Comparison of ENCODE assay signal across 8 cellular contexts in the genomic region with DNA sequence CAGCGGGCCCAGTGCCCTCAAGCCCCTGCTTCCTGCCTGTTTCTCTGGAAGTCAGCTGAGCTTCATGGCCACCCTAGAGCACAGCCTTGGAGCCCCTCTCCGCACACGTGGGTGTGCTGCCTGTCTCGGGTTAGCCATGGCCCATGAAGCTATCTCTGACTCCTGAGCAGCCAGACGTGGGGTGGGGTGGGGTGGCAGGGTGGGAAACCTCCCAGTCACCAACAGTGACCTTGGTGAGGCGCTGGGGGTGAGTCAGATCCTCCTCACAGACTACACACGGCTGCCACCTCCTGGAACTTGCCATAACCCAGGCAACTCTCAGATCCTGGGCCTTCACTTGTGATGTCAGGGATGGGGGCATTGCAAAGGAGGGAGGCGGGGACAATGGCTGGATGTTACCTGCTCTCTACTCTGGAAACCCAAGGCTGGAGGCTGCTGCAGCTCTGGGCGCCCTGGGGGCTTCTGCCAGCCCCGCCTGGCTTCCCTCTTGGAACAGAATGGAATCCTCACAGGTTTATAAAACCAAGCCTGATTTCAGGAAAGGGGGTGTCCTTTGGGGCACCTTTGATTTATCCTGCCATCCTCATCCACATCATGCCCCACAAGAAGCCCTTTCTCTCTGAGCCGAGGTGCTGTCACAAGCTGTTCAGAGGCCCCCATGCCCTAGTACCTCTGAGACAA.
DNase-seq lines count a peak whose midpoint lies in the region; ATAC-seq and TF ChIP-seq lines count a peak whose summit lies in the region.

No MANE protein-coding gene starts in this region.

- ATAC-seq in activated naive CD8-positive, alpha-beta T cell treated with anti-CD3 and anti-CD28 coated beads, Interleukin-2, amount 10 ng/mL, durations not matched to agents 7 days and 5 days (ENCODE audit: low read depth) = peak; percentile 39

- H3K4me2 ChIP-seq in Karpas-422 (ENCODE audit: low read depth, low read length, poor library complexity, severe bottlenecking) = no peak overlapping the region

- H3K4me1 ChIP-seq in Karpas-422 (ENCODE audit: low read length) = no peaks in the 10 kb centered on the region

- peaks cover 3% of the 10 kb centered on the region for H3K27me3 Mint-ChIP-seq in activated naive CD8-positive, alpha-beta T cell treated with anti-CD3 and anti-CD28 coated beads, Interleukin-2, amount 10 ng/mL, durations not matched to agents 7 days and 5 days

- H3K36me3 ChIP-seq in Karpas-422 (ENCODE audit: insufficient read depth, low read length) = no peaks in the 10 kb centered on the region

- no peaks in the 10 kb centered on the region for H3K27me3 ChIP-seq in Karpas-422 (ENCODE audit: low read length)

- H4K20me1 ChIP-seq in Karpas-422 (ENCODE audit: insufficient read depth, low read depth, low read length) = no peaks in the 10 kb centered on the region

- TF ChIP-seq CTCF in GM12873 (IDR thresholded peaks at IDR 0.05; ENCODE audit: insufficient read depth, low read depth, low read length, missing control alignments) = peak; percentile 43

- H3K9me3 Mint-ChIP-seq in activated naive CD8-positive, alpha-beta T cell treated with anti-CD3 and anti-CD28 coated beads, Interleukin-2, amount 10 ng/mL, durations not matched to agents 7 days and 5 days = no peaks in the 10 kb centered on the region

- H3K9ac ChIP-seq in Karpas-422 (ENCODE audit: low read length) = no peak overlapping the region

- no peak overlapping the region for H3K4me3 ChIP-seq in Karpas-422 (ENCODE audit: low read length)

- POLR2A ChIA-PET in activated naive CD8-positive, alpha-beta T cell treated with anti-CD3 and anti-CD28 coated beads, Interleukin-2, amount 10 ng/mL, durations not matched to agents 7 days and 5 days (lab: Charles Lee) = no interaction called here

- H3K79me2 ChIP-seq in Karpas-422 (ENCODE audit: low read length) = no peaks in the 10 kb centered on the region

- H3K4me3 Mint-ChIP-seq in activated naive CD8-positive, alpha-beta T cell treated with anti-CD3 and anti-CD28 coated beads, Interleukin-2, amount 10 ng/mL, durations not matched to agents 7 days and 5 days = no peak overlapping the region

- no peaks in the 10 kb centered on the region for H3K4me1 Mint-ChIP-seq in activated naive CD8-positive, alpha-beta T cell treated with anti-CD3 and anti-CD28 coated beads, Interleukin-2, amount 10 ng/mL, durations not matched to agents 7 days and 5 days

- no peaks in the 10 kb centered on the region for H3K9me3 ChIP-seq in Karpas-422 (ENCODE audit: low read length)

- DNase-seq in Karpas-422 (peak; percentile 55), hepatic stellate cell (ENCODE audit: low spot score) (peak; percentile 86), NCI-H187 treated with DMSO at 0.1 percent for 48 hours (lab: John Stamatoyannopoulos, UW) (no peak), cerebellar cortex (ENCODE audit: low spot score) (no peak), DMS79 treated with DMSO at 0.1 percent for 48 hours (lab: John Stamatoyannopoulos, UW) (no peak)
- DNase-seq in activated naive CD8-positive, alpha-beta T cell treated with anti-CD3 and anti-CD28 coated beads, Interleukin-2, amount 10 ng/mL, durations not matched to agents 7 days and 5 days = no peak
- DNase-seq in stimulated activated CD8-positive, alpha-beta memory T cell treated with anti-CD3 and anti-CD28 coated beads, Interleukin-4, amount 100 ng/mL, for 48 hours = peak; percentile 36

- no peaks in the 10 kb centered on the region for H3K9me2 ChIP-seq in Karpas-422 (replicated peaks; ENCODE audit: insufficient read depth, low read length)

- H3K27ac ChIP-seq in Karpas-422 (ENCODE audit: low read length) = no peak overlapping the region

- H2AFZ ChIP-seq in Karpas-422 (ENCODE audit: low read length) = no peak overlapping the region

- H3K27ac Mint-ChIP-seq in activated naive CD8-positive, alpha-beta T cell treated with anti-CD3 and anti-CD28 coated beads, Interleukin-2, amount 10 ng/mL, durations not matched to agents 7 days and 5 days = no peak overlapping the region

- no peaks in the 10 kb centered on the region for H3K36me3 Mint-ChIP-seq in activated naive CD8-positive, alpha-beta T cell treated with anti-CD3 and anti-CD28 coated beads, Interleukin-2, amount 10 ng/mL, durations not matched to agents 7 days and 5 days

Comparison
In these comparisons a context has a peak if more than half of its experiments do, and no peak if none do; other contexts are left out.
1. DNase-seq: peak in Karpas-422 (single experiment), hepatic stellate cell (single experiment) and stimulated activated CD8-positive, alpha-beta memory T cell treated with anti-CD3 and anti-CD28 coated beads, Interleukin-4, amount 100 ng/mL, for 48 hours (single experiment); none in activated naive CD8-positive, alpha-beta T cell treated with anti-CD3 and anti-CD28 coated beads, Interleukin-2, amount 10 ng/mL, durations not matched to agents 7 days and 5 days (single experiment), NCI-H187 treated with DMSO at 0.1 percent for 48 hours (single experiment), cerebellar cortex (single experiment) and DMS79 treated with DMSO at 0.1 percent for 48 hours (single experiment).